Comparison of ENCODE assay signal across 13 cellular contexts in the genomic region with DNA sequence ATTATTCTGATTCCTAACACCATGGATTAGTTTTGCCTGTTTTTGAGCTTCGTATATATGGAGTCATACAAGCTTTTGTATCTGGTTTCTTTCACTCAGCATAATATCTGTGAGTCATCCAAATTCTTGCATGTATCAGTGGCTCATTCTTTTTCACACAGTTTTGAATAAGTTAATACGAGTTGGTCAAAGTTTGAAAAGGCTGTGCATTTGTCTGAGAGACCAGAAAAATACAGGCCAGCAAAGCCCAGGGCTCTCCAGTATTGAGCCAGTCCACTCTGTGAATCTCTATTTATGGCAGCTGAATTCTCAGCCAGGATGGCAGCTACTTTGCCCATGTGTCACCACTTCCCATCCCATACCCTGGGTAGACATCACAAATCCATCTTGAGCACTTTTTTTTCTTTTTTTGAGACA. TPM values are rescaled to one million over a fixed set of nuclear protein-coding genes. Genes with fewer than 3 reads are reported as not detected.
A peak's percentile ranks its signal among the peaks of the same experiment; 100 is the strongest.
DNase-seq lines count a peak whose midpoint lies in the region; ATAC-seq, FAIRE-seq and TF ChIP-seq lines count a peak whose summit lies in the region.
"Had no signal": no experiment of that assay in that cellular context is flagged by ENCODE, and none has a peak within 500 bp of the region (broad histone marks: within the 10 kb centered on the region; RNA-seq: fewer than 3 reads in every experiment).

No MANE protein-coding gene starts in this region.

- no peaks in the 10 kb centered on the region for H3K79me2 ChIP-seq in parathyroid adenoma

- H3K27ac Mint-ChIP-seq in activated naive CD8-positive, alpha-beta T cell treated with anti-CD3 and anti-CD28 coated beads for 36 hours: no peak overlapping the region
- H3K27ac Mint-ChIP-seq: activated CD4-positive, alpha-beta memory T cell treated with anti-CD3 and anti-CD28 coated beads for 36 hours had no signal

- H3K4me2 ChIP-seq in parathyroid adenoma (ENCODE audit: low read length): no peak overlapping the region
- H3K4me2 ChIP-seq: KMS-11 had no signal

- no peaks in the 10 kb centered on the region for H3K36me3 Mint-ChIP-seq in activated naive CD8-positive, alpha-beta T cell treated with anti-CD3 and anti-CD28 coated beads for 36 hours
- H3K36me3 Mint-ChIP-seq: activated CD4-positive, alpha-beta memory T cell treated with anti-CD3 and anti-CD28 coated beads for 36 hours had no signal

- TF ChIP-seq CTCF in RWPE2 (IDR thresholded peaks at IDR 0.05; ENCODE audit: poor library complexity, severe bottlenecking) (no peak), parathyroid adenoma (IDR thresholded peaks at IDR 0.05) (no peak), stomach (IDR thresholded peaks at IDR 0.05) (no peak)

- H3K36me3 ChIP-seq in RWPE2 (ENCODE audit: low read depth) (no peaks in the 10 kb centered on the region), parathyroid adenoma (ENCODE audit: control insufficient read depth, insufficient read depth, low read length) (no peaks in the 10 kb centered on the region), stomach (no peaks in the 10 kb centered on the region)

- DNase-seq in ELR (ENCODE audit: low read depth) (peak; percentile 90), RWPE2 (ENCODE audit: low spot score) (no peak), fibroblast of gingiva (ENCODE audit: low read depth) (peak; percentile 47), NCI-H1930 (lab: John Stamatoyannopoulos, UW) (no peak), stomach (no peak), frontal cortex (ENCODE audit: low spot score in 2 of 2) (no peak)
- no peak for DNase-seq in activated naive CD8-positive, alpha-beta T cell treated with anti-CD3 and anti-CD28 coated beads for 36 hours
- DNase-seq: activated CD4-positive, alpha-beta memory T cell treated with anti-CD3 and anti-CD28 coated beads for 36 hours; erythroblast; mesendoderm had no signal

- H3K4me3 ChIP-seq in RWPE2 (ENCODE audit: severe bottlenecking) (no peak overlapping the region), parathyroid adenoma (ENCODE audit: low read depth, low read length) (no peak overlapping the region), stomach (no peak overlapping the region)
- H3K4me3 ChIP-seq: SK-N-MC had no signal

- peak; percentile 97 for ATAC-seq in RWPE2 (ENCODE audit: low read depth)

- H3K4me1 ChIP-seq in RWPE2 (ENCODE audit: insufficient read depth, poor library complexity, severe bottlenecking) (peaks cover 11% of the 10 kb centered on the region), parathyroid adenoma (no peaks in the 10 kb centered on the region), stomach (peaks cover 0 to 3% (median 0%) of the 10 kb centered on the region in 4 donors)

- peak overlapping the region; percentile 28 for H3K27ac ChIP-seq in RWPE2 (ENCODE audit: poor library complexity, severe bottlenecking)
- no peak overlapping the region for H3K27ac ChIP-seq in parathyroid adenoma
- peak overlapping the region in 2 of 5 donors; percentile 51 to 57 for H3K27ac ChIP-seq in stomach
- H3K27ac ChIP-seq: KMS-11, SK-N-MC had no signal

- no peaks in the 10 kb centered on the region for H3K27me3 Mint-ChIP-seq in activated naive CD8-positive, alpha-beta T cell treated with anti-CD3 and anti-CD28 coated beads for 36 hours
- H3K27me3 Mint-ChIP-seq: activated CD4-positive, alpha-beta memory T cell treated with anti-CD3 and anti-CD28 coated beads for 36 hours had no signal

- FAIRE-seq in frontal cortex (lab: Jason Lieb, UNC): no peak

- H2AFZ ChIP-seq in parathyroid adenoma: peak overlapping the region; percentile 23

- TF ChIP-seq EP300 in stomach (IDR thresholded peaks at IDR 0.05): no peak

- H3K9me3 Mint-ChIP-seq in activated naive CD8-positive, alpha-beta T cell treated with anti-CD3 and anti-CD28 coated beads for 36 hours: no peaks in the 10 kb centered on the region
- H3K9me3 Mint-ChIP-seq: activated CD4-positive, alpha-beta memory T cell treated with anti-CD3 and anti-CD28 coated beads for 36 hours had no signal

- intact Hi-C loops in stomach (cut with DNase I; ENCODE audit: low total_unique reads): no loop called here

- 45 to 68% (median 65%) methylated on average over 2 of the region's 2 CpGs for WGBS in stomach, 5 donors

- H3K9me3 ChIP-seq in RWPE2 (ENCODE audit: severe bottlenecking) (no peaks in the 10 kb centered on the region), parathyroid adenoma (ENCODE audit: control insufficient read depth, low read length) (no peaks in the 10 kb centered on the region), stomach (no peaks in the 10 kb centered on the region)

- H3K27me3 ChIP-seq in RWPE2 (ENCODE audit: insufficient read depth, poor library complexity, severe bottlenecking) (no peaks in the 10 kb centered on the region), parathyroid adenoma (ENCODE audit: control insufficient read depth, insufficient read depth, low read length) (no peaks in the 10 kb centered on the region), stomach (no peaks in the 10 kb centered on the region)

- H3K4me1 Mint-ChIP-seq in activated naive CD8-positive, alpha-beta T cell treated with anti-CD3 and anti-CD28 coated beads for 36 hours: no peaks in the 10 kb centered on the region

- no peak for TF ChIP-seq POLR2A in stomach (IDR thresholded peaks at IDR 0.05)

- no peak overlapping the region for H3K4me3 Mint-ChIP-seq in activated naive CD8-positive, alpha-beta T cell treated with anti-CD3 and anti-CD28 coated beads for 36 hours
- H3K4me3 Mint-ChIP-seq: activated CD4-positive, alpha-beta memory T cell treated with anti-CD3 and anti-CD28 coated beads for 36 hours had no signal

- no peak overlapping the region for H3K9ac ChIP-seq in parathyroid adenoma
- H3K9ac ChIP-seq: KMS-11 had no signal

RNA-seq across cellular contexts. Expression of a gene that starts 7.2 kb away (rescaled TPM):
- 10 to 100 TPM; 90.6 to 95.5 TPM for total RNA-seq in activated naive CD8-positive, alpha-beta T cell treated with anti-CD3 and anti-CD28 coated beads for 36 hours
- total RNA-seq in stomach (100 to 1,000 TPM in 1 of 5 donors, 10 to 100 TPM in 4; 48.4 to 119 (median 75.0) TPM), frontal cortex (27.7 TPM)
- 100 to 1,000 TPM; 117 to 166 (median 118) TPM for polyA plus RNA-seq in stomach

Comparison
In these comparisons a context has a peak if more than half of its experiments do, and no peak if none do; other contexts are left out.
1. DNase-seq: peak in ELR (single experiment) and fibroblast of gingiva (single experiment); none in RWPE2 (single experiment), activated naive CD8-positive, alpha-beta T cell treated with anti-CD3 and anti-CD28 coated beads for 36 hours (single experiment), NCI-H1930 (0 of 2), stomach (single experiment) and frontal cortex (0 of 2).